ENCODE assay signal across 1 cellular context in genomic region chr17:42018339-42018738, GRCh38.
TF ChIP-seq lines count a peak whose summit lies in the region.

No MANE protein-coding gene starts in this region.

TF ChIP-seq in HepG2, 621 proteins besides CTCF, POLR2A, EP300 and RAD21:
- TF ChIP-seq SPEN (CRISPR knock-in tag; IDR thresholded peaks at IDR 0.05; ENCODE audit: low read depth) (no peak), MEIS1 (CRISPR knock-in tag; IDR thresholded peaks at IDR 0.05; ENCODE audit: borderline replicate concordance) (0 out of 2 replicates have a peak, but pooled peaks have one; percentile 43), ZNF333 (CRISPR knock-in tag; IDR thresholded peaks at IDR 0.05; ENCODE audit: borderline replicate concordance) (no peak), ZSCAN21 (CRISPR knock-in tag; IDR thresholded peaks at IDR 0.05; ENCODE audit: borderline replicate concordance) (0 out of 2 replicates have a peak, but pooled peaks have one; percentile 24), PAX8 (CRISPR knock-in tag; IDR thresholded peaks at IDR 0.05; ENCODE audit: borderline replicate concordance) (peak; percentile 83; the same call in 1 of the 2 replicates), SAP130 (CRISPR knock-in tag; IDR thresholded peaks at IDR 0.05; ENCODE audit: low read depth) (peak; percentile 36), TEAD3 (CRISPR knock-in tag; optimal IDR thresholded peaks at IDR 0.05; ENCODE audit: borderline replicate concordance) (peak; percentile 9), HDAC1 (CRISPR knock-in tag; IDR thresholded peaks at IDR 0.05) (0 out of 2 replicates have a peak, but pooled peaks have one; percentile 26), HCFC1 (IDR thresholded peaks at IDR 0.05; ENCODE audit: low read depth, low read length) (no peak), ZNF121 (CRISPR knock-in tag; IDR thresholded peaks at IDR 0.05) (no peak), SIN3A (IDR thresholded peaks at IDR 0.05; ENCODE audit: borderline replicate concordance, low read depth, low read length) (0 out of 2 replicates have a peak, but pooled peaks have one; percentile 9), DRAP1 (CRISPR knock-in tag; IDR thresholded peaks at IDR 0.05) (peak; percentile 65), FOXC1 (CRISPR knock-in tag; IDR thresholded peaks at IDR 0.05; ENCODE audit: borderline replicate concordance) (no peak), ZNF761 (CRISPR knock-in tag; conservative IDR thresholded peaks at IDR 0.05) (peak; percentile 69; the same call in 1 of the 2 replicates), ZNF17 (CRISPR knock-in tag; IDR thresholded peaks at IDR 0.05) (no peak), ZKSCAN1 (IDR thresholded peaks at IDR 0.05; ENCODE audit: low read length) (peak; percentile 86; the same call in 1 of the 2 replicates), POLR2AphosphoS5 (IDR thresholded peaks at IDR 0.05; ENCODE audit: low read depth, low read length) (peak; percentile 58), RFX3 (CRISPR knock-in tag; IDR thresholded peaks at IDR 0.05) (no peak), THAP8 (CRISPR knock-in tag; IDR thresholded peaks at IDR 0.05; ENCODE audit: borderline replicate concordance) (no peak), TCF7L2 (IDR thresholded peaks at IDR 0.05; ENCODE audit: low read depth, low read length) (no peak), HNF4G (IDR thresholded peaks at IDR 0.05; ENCODE audit: borderline replicate concordance, low read depth, low read length) (no peak), HNF4G (CRISPR knock-in tag; IDR thresholded peaks at IDR 0.05; ENCODE audit: borderline replicate concordance, low read depth) (no peak), MIXL1 (CRISPR knock-in tag; IDR thresholded peaks at IDR 0.05) (no peak), FOXP1 (IDR thresholded peaks at IDR 0.05) (no peak), FOXP1 (CRISPR knock-in tag; IDR thresholded peaks at IDR 0.05) (no peak)
- TF ChIP-seq, protein P1, sequence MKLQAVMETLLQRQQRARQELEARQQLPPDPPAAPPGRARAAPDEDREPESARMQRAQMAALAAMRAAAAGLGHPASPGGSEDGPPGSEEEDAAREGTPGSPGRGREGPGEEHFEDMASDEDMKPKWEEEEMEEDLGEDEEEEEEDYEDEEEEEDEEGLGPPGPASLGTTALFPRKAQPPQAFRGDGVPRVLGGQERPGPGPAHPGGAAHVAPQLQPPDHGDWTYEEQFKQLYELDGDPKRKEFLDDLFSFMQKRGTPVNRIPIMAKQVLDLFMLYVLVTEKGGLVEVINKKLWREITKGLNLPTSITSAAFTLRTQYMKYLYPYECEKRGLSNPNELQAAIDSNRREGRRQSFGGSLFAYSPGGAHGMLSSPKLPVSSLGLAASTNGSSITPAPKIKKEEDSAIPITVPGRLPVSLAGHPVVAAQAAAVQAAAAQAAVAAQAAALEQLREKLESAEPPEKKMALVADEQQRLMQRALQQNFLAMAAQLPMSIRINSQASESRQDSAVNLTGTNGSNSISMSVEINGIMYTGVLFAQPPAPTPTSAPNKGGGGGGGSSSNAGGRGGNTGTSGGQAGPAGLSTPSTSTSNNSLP (IDR thresholded peaks at IDR 0.05; ENCODE audit: low read depth, low read length): no peak
- TF ChIP-seq, protein P2, sequence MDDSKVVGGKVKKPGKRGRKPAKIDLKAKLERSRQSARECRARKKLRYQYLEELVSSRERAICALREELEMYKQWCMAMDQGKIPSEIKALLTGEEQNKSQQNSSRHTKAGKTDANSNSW (CRISPR knock-in tag; IDR thresholded peaks at IDR 0.05; ENCODE audit: borderline replicate concordance): no peak
- TF ChIP-seq, protein P3, sequence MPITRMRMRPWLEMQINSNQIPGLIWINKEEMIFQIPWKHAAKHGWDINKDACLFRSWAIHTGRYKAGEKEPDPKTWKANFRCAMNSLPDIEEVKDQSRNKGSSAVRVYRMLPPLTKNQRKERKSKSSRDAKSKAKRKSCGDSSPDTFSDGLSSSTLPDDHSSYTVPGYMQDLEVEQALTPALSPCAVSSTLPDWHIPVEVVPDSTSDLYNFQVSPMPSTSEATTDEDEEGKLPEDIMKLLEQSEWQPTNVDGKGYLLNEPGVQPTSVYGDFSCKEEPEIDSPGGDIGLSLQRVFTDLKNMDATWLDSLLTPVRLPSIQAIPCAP (CRISPR knock-in tag; IDR thresholded peaks at IDR 0.05; ENCODE audit: low read depth): no peak
- TF ChIP-seq, protein P4, sequence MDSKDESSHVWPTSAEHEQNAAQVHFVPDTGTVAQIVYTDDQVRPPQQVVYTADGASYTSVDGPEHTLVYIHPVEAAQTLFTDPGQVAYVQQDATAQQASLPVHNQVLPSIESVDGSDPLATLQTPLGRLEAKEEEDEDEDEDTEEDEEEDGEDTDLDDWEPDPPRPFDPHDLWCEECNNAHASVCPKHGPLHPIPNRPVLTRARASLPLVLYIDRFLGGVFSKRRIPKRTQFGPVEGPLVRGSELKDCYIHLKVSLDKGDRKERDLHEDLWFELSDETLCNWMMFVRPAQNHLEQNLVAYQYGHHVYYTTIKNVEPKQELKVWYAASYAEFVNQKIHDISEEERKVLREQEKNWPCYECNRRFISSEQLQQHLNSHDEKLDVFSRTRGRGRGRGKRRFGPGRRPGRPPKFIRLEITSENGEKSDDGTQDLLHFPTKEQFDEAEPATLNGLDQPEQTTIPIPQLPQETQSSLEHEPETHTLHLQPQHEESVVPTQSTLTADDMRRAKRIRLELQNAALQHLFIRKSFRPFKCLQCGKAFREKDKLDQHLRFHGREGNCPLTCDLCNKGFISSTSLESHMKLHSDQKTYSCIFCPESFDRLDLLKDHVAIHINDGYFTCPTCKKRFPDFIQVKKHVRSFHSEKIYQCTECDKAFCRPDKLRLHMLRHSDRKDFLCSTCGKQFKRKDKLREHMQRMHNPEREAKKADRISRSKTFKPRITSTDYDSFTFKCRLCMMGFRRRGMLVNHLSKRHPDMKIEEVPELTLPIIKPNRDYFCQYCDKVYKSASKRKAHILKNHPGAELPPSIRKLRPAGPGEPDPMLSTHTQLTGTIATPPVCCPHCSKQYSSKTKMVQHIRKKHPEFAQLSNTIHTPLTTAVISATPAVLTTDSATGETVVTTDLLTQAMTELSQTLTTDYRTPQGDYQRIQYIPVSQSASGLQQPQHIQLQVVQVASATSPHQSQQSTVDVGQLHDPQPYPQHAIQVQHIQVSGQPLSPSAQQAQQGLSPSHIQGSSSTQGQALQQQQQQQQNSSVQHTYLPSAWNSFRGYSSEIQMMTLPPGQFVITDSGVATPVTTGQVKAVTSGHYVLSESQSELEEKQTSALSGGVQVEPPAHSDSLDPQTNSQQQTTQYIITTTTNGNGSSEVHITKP (CRISPR knock-in tag; IDR thresholded peaks at IDR 0.05; ENCODE audit: low read depth): peak; percentile 86
- TF ChIP-seq, protein P5, sequence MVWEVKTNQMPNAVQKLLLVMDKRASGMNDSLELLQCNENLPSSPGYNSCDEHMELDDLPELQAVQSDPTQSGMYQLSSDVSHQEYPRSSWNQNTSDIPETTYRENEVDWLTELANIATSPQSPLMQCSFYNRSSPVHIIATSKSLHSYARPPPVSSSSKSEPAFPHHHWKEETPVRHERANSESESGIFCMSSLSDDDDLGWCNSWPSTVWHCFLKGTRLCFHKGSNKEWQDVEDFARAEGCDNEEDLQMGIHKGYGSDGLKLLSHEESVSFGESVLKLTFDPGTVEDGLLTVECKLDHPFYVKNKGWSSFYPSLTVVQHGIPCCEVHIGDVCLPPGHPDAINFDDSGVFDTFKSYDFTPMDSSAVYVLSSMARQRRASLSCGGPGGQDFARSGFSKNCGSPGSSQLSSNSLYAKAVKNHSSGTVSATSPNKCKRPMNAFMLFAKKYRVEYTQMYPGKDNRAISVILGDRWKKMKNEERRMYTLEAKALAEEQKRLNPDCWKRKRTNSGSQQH (CRISPR knock-in tag; IDR thresholded peaks at IDR 0.05; ENCODE audit: low read depth): peak; percentile 42; the same call in 1 of the 2 replicates
